ENCODE assay signal across 25 cellular contexts in genomic region chr10:11444148-11444516, GRCh38.
"Had no signal": no experiment of that assay in that cellular context is flagged by ENCODE, and none has a peak within 500 bp of the region (broad histone marks: within the 10 kb centered on the region; RNA-seq: fewer than 3 reads in every experiment).

No MANE protein-coding gene starts in this region.

- H3K4me3 Mint-ChIP-seq: activated CD4-positive, alpha-beta T cell treated with anti-CD3 and anti-CD28 coated beads for 36 hours; activated CD8-positive, alpha-beta T cell treated with anti-CD3 and anti-CD28 coated beads for 36 hours; activated naive CD4-positive, alpha-beta T cell treated with anti-CD3 and anti-CD28 coated beads for 36 hours; activated naive CD8-positive, alpha-beta T cell treated with anti-CD3 and anti-CD28 coated beads for 36 hours; activated T-helper 17 cell treated with anti-CD3 and anti-CD28 coated beads, Interleukin-2, amount 50 U/mL, for 72 hours had no signal

- H3K36me3 ChIP-seq: brain microvascular endothelial cell, Peyer's patch, SJCRH30 had no signal

- H3K36me3 Mint-ChIP-seq: activated naive CD8-positive, alpha-beta T cell treated with anti-CD3 and anti-CD28 coated beads for 36 hours had no signal

- H3K9ac ChIP-seq: KMS-11, SK-N-SH had no signal

- H3K4me1 ChIP-seq: Peyer's patch, SJCRH30 had no signal

- H3K27ac Mint-ChIP-seq: activated CD4-positive, alpha-beta T cell treated with anti-CD3 and anti-CD28 coated beads for 36 hours; activated CD8-positive, alpha-beta T cell treated with anti-CD3 and anti-CD28 coated beads for 36 hours; activated naive CD4-positive, alpha-beta T cell treated with anti-CD3 and anti-CD28 coated beads for 36 hours; activated naive CD8-positive, alpha-beta T cell treated with anti-CD3 and anti-CD28 coated beads for 36 hours; activated T-helper 17 cell treated with anti-CD3 and anti-CD28 coated beads, Interleukin-2, amount 50 U/mL, for 72 hours had no signal

- H3K4me3 ChIP-seq: Peyer's patch, SJCRH30 had no signal

- H3K27ac ChIP-seq: brain microvascular endothelial cell, KMS-11, Peyer's patch, RWPE1, SJCRH30, VCaP had no signal

- H3K9me3 Mint-ChIP-seq: activated CD8-positive, alpha-beta T cell treated with anti-CD3 and anti-CD28 coated beads for 36 hours; activated naive CD4-positive, alpha-beta T cell treated with anti-CD3 and anti-CD28 coated beads for 36 hours; activated naive CD8-positive, alpha-beta T cell treated with anti-CD3 and anti-CD28 coated beads for 36 hours; activated T-helper 17 cell treated with anti-CD3 and anti-CD28 coated beads, Interleukin-2, amount 50 U/mL, for 72 hours had no signal

- H3K9me3 ChIP-seq: Peyer's patch, SJCRH30, SK-N-SH had no signal

- ATAC-seq: activated CD4-positive, alpha-beta T cell treated with anti-CD3 and anti-CD28 coated beads for 36 hours; activated CD8-positive, alpha-beta T cell treated with anti-CD3 and anti-CD28 coated beads for 36 hours; activated T-helper 17 cell treated with anti-CD3 and anti-CD28 coated beads, Interleukin-2, amount 50 U/mL, for 72 hours had no signal

- H3K4me2 ChIP-seq: KMS-11, SK-N-SH had no signal

- H3K9me2 ChIP-seq: SK-N-SH had no signal

- H3K27me3 Mint-ChIP-seq: activated CD4-positive, alpha-beta T cell treated with anti-CD3 and anti-CD28 coated beads for 36 hours; activated CD8-positive, alpha-beta T cell treated with anti-CD3 and anti-CD28 coated beads for 36 hours; activated naive CD8-positive, alpha-beta T cell treated with anti-CD3 and anti-CD28 coated beads for 36 hours had no signal

- H3K27me3 ChIP-seq: brain microvascular endothelial cell, Peyer's patch, SJCRH30 had no signal

- DNase-seq: activated CD4-positive, alpha-beta T cell treated with anti-CD3 and anti-CD28 coated beads for 36 hours; activated CD4-positive, alpha-beta T cell treated with anti-CD3 and anti-CD28 coated beads, Interleukin-2, amount 50 U/mL, for 1 hour; activated CD4-positive, CD25-positive, alpha-beta regulatory T cell; activated CD8-positive, alpha-beta T cell treated with anti-CD3 and anti-CD28 coated beads for 36 hours; activated gamma-delta T cell; activated naive CD4-positive, alpha-beta T cell treated with anti-CD3 and anti-CD28 coated beads for 36 hours; activated naive CD8-positive, alpha-beta T cell treated with anti-CD3 and anti-CD28 coated beads for 36 hours; activated T-cell treated with anti-CD3 and anti-CD28 coated beads for 4 hours; brain microvascular endothelial cell; caudate nucleus; MV-4-11; NCI-H1092 treated with DMSO at 0.1 percent for 48 hours; NCI-H1417 treated with DMSO at 0.1 percent for 48 hours; NCI-H187; NCI-H446; NCI-H524; Peyer's patch; Right ventricle myocardium superior; SJCRH30; SK-N-SH; T-helper 1 cell had no signal
